Comparison of ENCODE assay signal across 8 cellular contexts in genomic region chr2:55232863-55233657, GRCh38. TPM values are rescaled to one million over a fixed set of nuclear protein-coding genes. Genes with fewer than 3 reads are reported as not detected.
DNase-seq lines count a peak whose midpoint lies in the region; ATAC-seq, FAIRE-seq and TF ChIP-seq lines count a peak whose summit lies in the region.

No MANE protein-coding gene starts in this region.

- POLR2A ChIA-PET in CD8-positive, alpha-beta T cell (lab: Charles Lee) = interaction anchor here (0.7 to 1.9 kb wide), 10 partner anchors 8 to 286 kb away, joined by 3 to 24 read pairs (median 4); partner anchors contain the start of genes CFAP36, MTIF2 and RTN4

- peaks cover 48% of the 10 kb centered on the region for H3K79me2 ChIP-seq in MM.1S (ENCODE audit: low read length)

- no peaks in the 10 kb centered on the region; the same call in 1 of the 2 replicates for H4K20me1 ChIP-seq in MM.1S (ENCODE audit: insufficient read depth, low read length)

- ATAC-seq in CD8-positive, alpha-beta T cell = peak; percentile 37
- peak; percentile 15 for ATAC-seq in GM21529 (IDR thresholded peaks at IDR 0.05; ENCODE audit: unreplicated experiment)
- ATAC-seq in activated T-cell treated with anti-CD3 and anti-CD28 coated beads, Interleukin-2, amount 50 U/mL, for 72 hours (replicated peaks in 1 of 2) = peak; percentile 45 to 56

- peaks cover 22% of the 10 kb centered on the region for H3K36me3 ChIP-seq in CD8-positive, alpha-beta T cell (ENCODE audit: insufficient read depth, low read length)
- H3K36me3 ChIP-seq in MM.1S (replicated peaks; ENCODE audit: insufficient read depth, low read length) (peaks cover 3% of the 10 kb centered on the region; the same call in 1 of the 2 replicates), neuron (ENCODE audit: insufficient read depth, low read length) (peaks cover 47% of the 10 kb centered on the region)

- peak overlapping the region; percentile 90 for H2AFZ ChIP-seq in MM.1S (ENCODE audit: low read length)
- peak overlapping the region; percentile 21 for H2AFZ ChIP-seq in neuron (ENCODE audit: low read depth, low read length)

- peaks cover 42% of the 10 kb centered on the region for H3F3A ChIP-seq in MM.1S (ENCODE audit: insufficient read depth, low read length)

- TF ChIP-seq CTCF in CD8-positive, alpha-beta T cell (IDR thresholded peaks at IDR 0.05) = no peak
- TF ChIP-seq CTCF in MM.1S (IDR thresholded peaks at IDR 0.05; ENCODE audit: low read length) (no peak), fibroblast of mammary gland (conservative IDR thresholded peaks at IDR 0.05; ENCODE audit: control insufficient read depth, insufficient read depth, low read depth, low read length) (no peak)

- no peaks in the 10 kb centered on the region for H3K27me3 Mint-ChIP-seq in CD8-positive, alpha-beta T cell (ENCODE audit: low read depth)
- no peaks in the 10 kb centered on the region for H3K27me3 Mint-ChIP-seq in activated T-cell treated with anti-CD3 and anti-CD28 coated beads, Interleukin-2, amount 50 U/mL, for 72 hours (ENCODE audit: low read depth)

- DNase-seq in CD8-positive, alpha-beta T cell = peak; percentile 22 to 76 (median 51)
- DNase-seq in MM.1S (peak; percentile 45), fibroblast of mammary gland (ENCODE audit: low read depth) (no peak), urothelium cell line (ENCODE audit: low spot score) (peak; percentile 27), COR-L47 (lab: John Stamatoyannopoulos, UW) (no peak)
- DNase-seq in activated T-cell treated with anti-CD3 and anti-CD28 coated beads, Interleukin-2, amount 50 U/mL, for 72 hours = peak; percentile 63 to 71

- intact Hi-C loops in CD8-positive, alpha-beta T cell (cut with DNase I, micrococcal nuclease) = loop anchor here (1.0 to 10.0 kb wide), 22 partner anchors 10 to 1466 kb away; partner anchors contain the start of genes CHAC2 (in 2 of the 2), EML6 (in 2 of the 2), PNPT1 (in 2 of the 2) and PPP4R3B (in 2 of the 2)

- peaks cover 53% of the 10 kb centered on the region for H3K36me3 Mint-ChIP-seq in CD8-positive, alpha-beta T cell
- peaks cover 13 to 36% of the 10 kb centered on the region in 2 donors for H3K36me3 Mint-ChIP-seq in activated T-cell treated with anti-CD3 and anti-CD28 coated beads, Interleukin-2, amount 50 U/mL, for 72 hours (ENCODE audit: insufficient read depth in 2 of 2)

- H3K9me2 ChIP-seq in MM.1S (replicated peaks; ENCODE audit: insufficient read depth, low read length) = no peaks in the 10 kb centered on the region

- peak overlapping the region; percentile 92 for H3K27ac ChIP-seq in CD8-positive, alpha-beta T cell (ENCODE audit: low read depth, low read length)
- H3K27ac ChIP-seq in MM.1S (ENCODE audit: low read length) = peak overlapping the region; percentile 83

- H3K4me3 Mint-ChIP-seq in CD8-positive, alpha-beta T cell = peak overlapping the region; percentile 93
- H3K4me3 Mint-ChIP-seq in activated T-cell treated with anti-CD3 and anti-CD28 coated beads, Interleukin-2, amount 50 U/mL, for 72 hours = peak overlapping the region; percentile 95 to 99

- H3K27ac Mint-ChIP-seq in CD8-positive, alpha-beta T cell = peak overlapping the region; percentile 97
- peak overlapping the region; percentile 99 for H3K27ac Mint-ChIP-seq in activated T-cell treated with anti-CD3 and anti-CD28 coated beads, Interleukin-2, amount 50 U/mL, for 72 hours

- H3K4me1 ChIP-seq in CD8-positive, alpha-beta T cell (ENCODE audit: insufficient read depth, low read length) = peaks cover 30% of the 10 kb centered on the region
- peaks cover 15% of the 10 kb centered on the region; the same call in 1 of the 2 replicates for H3K4me1 ChIP-seq in MM.1S (ENCODE audit: low read length)
- peaks cover 17% of the 10 kb centered on the region for H3K4me1 ChIP-seq in neuron (ENCODE audit: insufficient read depth, low read length)

- CTCF ChIA-PET in CD8-positive, alpha-beta T cell (lab: Charles Lee) = interaction anchor here (1.0 to 1.3 kb wide), 2 partner anchors 10 to 13 kb away, joined by 3 read pairs; no protein-coding TSS in a partner anchor

- peak overlapping the region; percentile 96 for H3K9ac ChIP-seq in MM.1S (ENCODE audit: low read length)

- FAIRE-seq in urothelium cell line (lab: Jason Lieb, UNC) = no peak

- H3K27me3 ChIP-seq in CD8-positive, alpha-beta T cell (ENCODE audit: insufficient read depth, low read length) = no peaks in the 10 kb centered on the region
- no peaks in the 10 kb centered on the region for H3K27me3 ChIP-seq in MM.1S (replicated peaks; ENCODE audit: insufficient read depth, low read length)
- H3K27me3 ChIP-seq in neuron (ENCODE audit: insufficient read depth, low read length) = no peaks in the 10 kb centered on the region

- peak overlapping the region; percentile 79 for H3K4me2 ChIP-seq in MM.1S (ENCODE audit: low read depth, low read length)

- peak overlapping the region; percentile 97 for H3K4me3 ChIP-seq in CD8-positive, alpha-beta T cell (ENCODE audit: low read depth, low read length)
- H3K4me3 ChIP-seq in MM.1S (ENCODE audit: low read length) (peak overlapping the region; percentile 96), fibroblast of mammary gland (ENCODE audit: control insufficient read depth, low read depth, low read length) (peak overlapping the region; percentile 98), neuron (ENCODE audit: low read length) (peak overlapping the region; percentile 85)

- no peaks in the 10 kb centered on the region for H3K9me3 Mint-ChIP-seq in CD8-positive, alpha-beta T cell
- H3K9me3 Mint-ChIP-seq in activated T-cell treated with anti-CD3 and anti-CD28 coated beads, Interleukin-2, amount 50 U/mL, for 72 hours = no peaks in the 10 kb centered on the region

- no peaks in the 10 kb centered on the region for H3K9me3 ChIP-seq in CD8-positive, alpha-beta T cell (ENCODE audit: low read length)
- H3K9me3 ChIP-seq in MM.1S (replicated peaks; ENCODE audit: insufficient read depth, low read length) (no peaks in the 10 kb centered on the region), neuron (ENCODE audit: low read length) (no peaks in the 10 kb centered on the region)

- H3K4me1 Mint-ChIP-seq in CD8-positive, alpha-beta T cell (ENCODE audit: low read depth) = peaks cover 62% of the 10 kb centered on the region
- H3K4me1 Mint-ChIP-seq in activated T-cell treated with anti-CD3 and anti-CD28 coated beads, Interleukin-2, amount 50 U/mL, for 72 hours (ENCODE audit: low read depth) = peaks cover 64% of the 10 kb centered on the region

RNA-seq across cellular contexts. Expression of gene RPS27A, which starts 0.6 kb away (rescaled TPM):
- 1,000 to 10,000 TPM; 2,135 to 2,231 TPM for total RNA-seq in CD8-positive, alpha-beta T cell
- total RNA-seq in activated T-cell treated with anti-CD3 and anti-CD28 coated beads, Interleukin-2, amount 50 U/mL, for 72 hours = 1,000 to 10,000 TPM; 1,242 to 1,391 TPM

RNA-seq across cellular contexts. Expression of gene CLHC1, which starts 1.0 kb away (rescaled TPM):
- total RNA-seq in CD8-positive, alpha-beta T cell = 1 to 10 TPM; 2.2 to 2.3 TPM
- 10 to 100 TPM; 12.3 to 15.5 TPM for total RNA-seq in activated T-cell treated with anti-CD3 and anti-CD28 coated beads, Interleukin-2, amount 50 U/mL, for 72 hours

RNA-seq across cellular contexts. Expression of gene MTIF2, which starts 36.0 kb away (rescaled TPM):
- total RNA-seq in CD8-positive, alpha-beta T cell = 10 to 100 TPM; 12.2 to 14.4 TPM
- 10 to 100 TPM; 49.8 to 55.7 TPM for total RNA-seq in activated T-cell treated with anti-CD3 and anti-CD28 coated beads, Interleukin-2, amount 50 U/mL, for 72 hours

Comparison
In these comparisons a context has a peak if more than half of its experiments do, and no peak if none do; other contexts are left out.
1. DNase-seq: peak in CD8-positive, alpha-beta T cell (7 of 7), MM.1S (single experiment), activated T-cell treated with anti-CD3 and anti-CD28 coated beads, Interleukin-2, amount 50 U/mL, for 72 hours (2 of 2) and urothelium cell line (single experiment); none in fibroblast of mammary gland (single experiment) and COR-L47 (single experiment).
2. RNA of gene CLHC1, which starts 1.0 kb away (total RNA-seq): 12.3 to 15.5 TPM in activated T-cell treated with anti-CD3 and anti-CD28 coated beads, Interleukin-2, amount 50 U/mL, for 72 hours; 2.2 to 2.3 TPM in CD8-positive, alpha-beta T cell; every median in the first group is over 4 times any median in the second.
3. Peak in every context shown above with its lines, with median percentiles within 50 percentile points of each other: ATAC-seq and H3K4me3 ChIP-seq.